8 cellular contexts compared by ENCODE assay signal in the genomic region with DNA sequence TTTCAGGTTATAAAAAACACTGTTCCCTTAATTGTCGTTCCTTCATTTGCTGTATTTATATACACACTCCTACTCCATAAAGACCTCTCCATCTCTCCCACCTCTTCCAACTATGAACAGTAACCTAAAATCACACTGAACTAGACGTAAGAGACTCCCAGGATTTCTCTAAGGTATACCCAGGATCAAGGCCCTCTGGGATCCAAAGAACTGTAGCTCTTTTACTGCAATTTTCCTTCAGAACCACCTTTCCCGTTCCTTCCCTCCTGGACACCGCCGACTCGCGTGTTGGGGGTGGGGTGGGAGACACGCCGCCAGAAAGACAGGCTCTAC. TPM values are rescaled to one million over a fixed set of nuclear protein-coding genes. Genes with fewer than 3 reads are reported as not detected.
DNase-seq lines count a peak whose midpoint lies in the region; ATAC-seq, FAIRE-seq and TF ChIP-seq lines count a peak whose summit lies in the region.

No MANE protein-coding gene starts in this region.

- DNase-seq in GM23248 (no peak), astrocyte of the spinal cord (ENCODE audit: low read depth, low spot score) (no peak), mesendoderm (no peak), NCI-H1105 (lab: John Stamatoyannopoulos, UW) (no peak), RCC 7860 (ENCODE audit: low spot score) (no peak)

- peak overlapping the region; percentile 94 for H3K56ac ChIP-seq in mesendoderm (ENCODE audit: low read length)

- no peak overlapping the region for H2BK120ac ChIP-seq in mesendoderm (ENCODE audit: low read depth, low read length)

- H3K9ac ChIP-seq in GM23248 (peak overlapping the region; percentile 99), mesendoderm (ENCODE audit: low read length) (peak overlapping the region; percentile 85)

- H2BK5ac ChIP-seq in mesendoderm (ENCODE audit: low read length), result no peak overlapping the region

- WGBS in GM23248 (ENCODE audit: low coverage in 1 of 2, low lambda C conversion rate in 2 of 2, missing lambda C conversion rate in 2 of 2), 2 experiments, result 1 to 2% methylated on average over 9 of the region's 9 CpGs
- no CpG with 5 or more reads among the region's 9 CpGs for WGBS in mesendoderm (ENCODE audit: extremely low coverage, insufficient coverage, low lambda C conversion rate)

- H3K27me3 ChIP-seq in GM23248 (replicated peaks; ENCODE audit: insufficient read depth), result no peaks in the 10 kb centered on the region
- H3K27me3 ChIP-seq in mesendoderm (ENCODE audit: insufficient read depth, low read length, poor library complexity), result no peaks in the 10 kb centered on the region

- in situ Hi-C loops in GM23248 (cut with MboI) (no loop called here), astrocyte of the spinal cord (cut with HindIII; ENCODE audit: low sequenced_read_pairs) (no loop called here)

- H4K8ac ChIP-seq in mesendoderm (ENCODE audit: low read depth, low read length), result no peak overlapping the region

- H3K4ac ChIP-seq in mesendoderm (ENCODE audit: low read depth, low read length), result peak overlapping the region; percentile 74

- H3K36me3 ChIP-seq in GM23248 (ENCODE audit: low read depth), result no peaks in the 10 kb centered on the region
- no peaks in the 10 kb centered on the region for H3K36me3 ChIP-seq in mesendoderm (ENCODE audit: control insufficient read depth, insufficient read depth, low read length)

- no peak for ATAC-seq in HG03432 (IDR thresholded peaks at IDR 0.05; ENCODE audit: unreplicated experiment)
- no peak for ATAC-seq in GM21515 (IDR thresholded peaks at IDR 0.05; ENCODE audit: unreplicated experiment)

- no peaks in the 10 kb centered on the region for H3K79me1 ChIP-seq in mesendoderm (ENCODE audit: low read length)

- H3K27ac ChIP-seq in 22Rv1, result peak overlapping the region; percentile 99
- peak overlapping the region; percentile 98 for H3K27ac ChIP-seq in GM23248
- H3K27ac ChIP-seq in mesendoderm (ENCODE audit: low read depth, low read length), result peak overlapping the region; percentile 80

- no peaks in the 10 kb centered on the region for H4K20me1 ChIP-seq in GM23248 (ENCODE audit: insufficient read depth)

- peak overlapping the region; percentile 51 for H3K18ac ChIP-seq in mesendoderm (ENCODE audit: low read length)

- peaks cover 15% of the 10 kb centered on the region for H3K4me1 ChIP-seq in GM23248 (ENCODE audit: insufficient read depth)
- peaks cover 3% of the 10 kb centered on the region for H3K4me1 ChIP-seq in mesendoderm (ENCODE audit: control insufficient read depth, low read depth, low read length)

- FAIRE-seq in RCC 7860 (lab: Jason Lieb, UNC), result no peak

- H4K5ac ChIP-seq in mesendoderm (ENCODE audit: low read length), result no peak overlapping the region

- peak overlapping the region; percentile 97 for H2AFZ ChIP-seq in GM23248

- H3K23ac ChIP-seq in mesendoderm (ENCODE audit: low read length), result no peak overlapping the region

- no peak overlapping the region for H2AK5ac ChIP-seq in mesendoderm (ENCODE audit: low read length)

- peak overlapping the region; percentile 91 for H3K4me3 ChIP-seq in GM23248
- peak overlapping the region; percentile 85 for H3K4me3 ChIP-seq in astrocyte of the spinal cord (ENCODE audit: low read depth, low read length)
- H3K4me3 ChIP-seq in mesendoderm (ENCODE audit: low read length), result peak overlapping the region; percentile 64

- H3K79me2 ChIP-seq in GM23248 (ENCODE audit: insufficient read depth), result peaks cover 62% of the 10 kb centered on the region
- peaks cover 43% of the 10 kb centered on the region for H3K79me2 ChIP-seq in mesendoderm (ENCODE audit: control insufficient read depth, insufficient read depth, low read length)

- TF ChIP-seq CTCF in 22Rv1 (IDR thresholded peaks at IDR 0.05), result no peak
- no peak for TF ChIP-seq CTCF in astrocyte of the spinal cord (IDR thresholded peaks at IDR 0.05; ENCODE audit: low read depth, low read length)

- H3K9me3 ChIP-seq in GM23248 (ENCODE audit: low read depth), result no peaks in the 10 kb centered on the region

- H3K4me2 ChIP-seq in GM23248 (ENCODE audit: unreplicated experiment) (peak overlapping the region; percentile 98), mesendoderm (ENCODE audit: low read length) (peak overlapping the region; percentile 68)

- no peak overlapping the region for H2BK15ac ChIP-seq in mesendoderm (replicated peaks; ENCODE audit: low read depth)

- no peaks in the 10 kb centered on the region for H3K9me2 ChIP-seq in GM23248 (ENCODE audit: insufficient read depth)

- peaks cover 19% of the 10 kb centered on the region for H3F3A ChIP-seq in GM23248 (ENCODE audit: insufficient read depth)

RNA-seq across cellular contexts. Expression of gene LATS1, which starts 0.7 kb away (rescaled TPM):
- 18.1 and 20.2 TPM in 2 replicates for total RNA-seq in GM23248 (2014; rRNA removed; shearing (Covaris generic))
- 11.5 and 12.8 TPM in 2 replicates for polyA plus RNA-seq in GM23248 (2016; fragmentation: Nextera tagmentation; extraction: Ambion mirVana)
- polyA plus RNA-seq in mesendoderm (2013, experiment 1 of 2), result 15.9 TPM
- 15.9 TPM for polyA plus RNA-seq in mesendoderm (2013, experiment 2 of 2)

RNA-seq across cellular contexts. Expression of gene NUP43, which starts 29.1 kb away (rescaled TPM):
- 35.8 and 58.0 TPM in 2 replicates for total RNA-seq in GM23248 (2014; rRNA removed; shearing (Covaris generic))
- 16.1 and 16.4 TPM in 2 replicates for polyA plus RNA-seq in GM23248 (2016; fragmentation: Nextera tagmentation; extraction: Ambion mirVana)
- polyA plus RNA-seq in mesendoderm (2013, experiment 1 of 2), result 26.9 TPM
- polyA plus RNA-seq in mesendoderm (2013, experiment 2 of 2), result 27.5 TPM

RNA-seq across cellular contexts. Expression of gene PCMT1, which starts 32.3 kb away (rescaled TPM):
- 132 and 165 TPM in 2 replicates for total RNA-seq in GM23248 (2014; rRNA removed; shearing (Covaris generic))
- 183 and 184 TPM in 2 replicates for polyA plus RNA-seq in GM23248 (2016; fragmentation: Nextera tagmentation; extraction: Ambion mirVana)
- 97.0 TPM for polyA plus RNA-seq in mesendoderm (2013, experiment 1 of 2)
- 98.3 TPM for polyA plus RNA-seq in mesendoderm (2013, experiment 2 of 2)
